Comparison of ENCODE assay signal across 13 cellular contexts in the genomic region with DNA sequence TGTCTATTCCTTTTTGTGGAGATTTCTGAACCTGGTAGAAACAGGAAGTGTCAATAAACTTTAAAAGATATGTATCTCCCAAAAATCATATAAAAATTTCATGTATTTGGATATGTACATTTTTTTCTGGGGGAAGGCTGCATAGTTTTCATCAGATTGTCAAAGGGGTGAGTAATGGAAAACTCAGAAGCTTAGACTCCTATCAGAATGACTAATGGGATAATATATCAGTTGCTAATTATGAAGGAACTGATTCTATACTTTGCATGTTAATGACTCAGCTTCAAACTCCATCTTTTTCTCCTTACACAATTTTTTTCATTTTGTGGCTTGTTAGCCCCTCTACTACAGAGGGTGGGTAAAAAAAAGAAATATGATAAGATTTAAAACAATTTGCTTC. TPM values are rescaled to one million over a fixed set of nuclear protein-coding genes. Genes with fewer than 3 reads are reported as not detected.
DNase-seq lines count a peak whose midpoint lies in the region; ATAC-seq and TF ChIP-seq lines count a peak whose summit lies in the region.
"Had no signal": no experiment of that assay in that cellular context is flagged by ENCODE, and none has a peak within 500 bp of the region (broad histone marks: within the 10 kb centered on the region; RNA-seq: fewer than 3 reads in every experiment).

No MANE protein-coding gene starts in this region.

- H3K27ac ChIP-seq in mesenchymal stem cell (ENCODE audit: low read length, poor library complexity, severe bottlenecking) = no peak overlapping the region
- H3K27ac ChIP-seq: tibial nerve had no signal

- no peak overlapping the region for H3K4me2 ChIP-seq in mesenchymal stem cell (ENCODE audit: low read length, poor library complexity, severe bottlenecking)

- no peak overlapping the region for H2BK120ac ChIP-seq in mesenchymal stem cell (ENCODE audit: low read depth, low read length)

- H3K18ac ChIP-seq in mesenchymal stem cell (ENCODE audit: low read depth in 1 of 2, low read length in 2 of 2) = no peak overlapping the region

- ATAC-seq in GM18861 (IDR thresholded peaks at IDR 0.05; ENCODE audit: unreplicated experiment) = no peak
- ATAC-seq: natural killer cell had no signal

- no peak overlapping the region for H2BK5ac ChIP-seq in mesenchymal stem cell (ENCODE audit: low read depth, low read length, poor library complexity, severe bottlenecking)

- no peak overlapping the region for H3K4me3 ChIP-seq in mesenchymal stem cell (ENCODE audit: insufficient read depth in 1 of 2, low read depth in 1 of 2, low read length in 2 of 2)
- H3K4me3 ChIP-seq: tibial nerve had no signal

- peaks cover 17% of the 10 kb centered on the region for H3K79me1 ChIP-seq in mesenchymal stem cell (replicated peaks; ENCODE audit: low read length, poor library complexity, severe bottlenecking)

- peaks cover 28 to 65% of the 10 kb centered on the region in 2 experiments for H3K36me3 ChIP-seq in mesenchymal stem cell (ENCODE audit: control insufficient read depth in 1 of 2, insufficient read depth in 2 of 2, low read depth in 1 of 2, low read length in 2 of 2)

- H2BK15ac ChIP-seq in mesenchymal stem cell (ENCODE audit: low read depth, poor library complexity, severe bottlenecking) = no peak overlapping the region

- H3K9ac ChIP-seq in mesenchymal stem cell (ENCODE audit: low read length) = no peak overlapping the region

- H3K9me3 ChIP-seq in mesenchymal stem cell (ENCODE audit: control insufficient read depth, low read length) = no peaks in the 10 kb centered on the region
- H3K9me3 ChIP-seq: Caco-2, tibial nerve had no signal

- H4K8ac ChIP-seq in mesenchymal stem cell (ENCODE audit: low read length) = no peak overlapping the region

- H2AFZ ChIP-seq in mesenchymal stem cell (ENCODE audit: low read depth, low read length) = no peak overlapping the region

- no peaks in the 10 kb centered on the region for H3K4me1 ChIP-seq in mesenchymal stem cell (ENCODE audit: control insufficient read depth, insufficient read depth, low read depth, low read length)
- H3K4me1 ChIP-seq: Caco-2, tibial nerve had no signal

- no peak overlapping the region for H2AK5ac ChIP-seq in mesenchymal stem cell (ENCODE audit: low read length, severe bottlenecking)

- CTCF ChIA-PET in HEK293T (lab: Yijun Ruan, JAX) = no interaction called here

- no peak overlapping the region for H2BK12ac ChIP-seq in mesenchymal stem cell (ENCODE audit: low read length in 2 of 2)

- no peak overlapping the region for H3K23ac ChIP-seq in mesenchymal stem cell (ENCODE audit: low read length in 2 of 2)

- POLR2A ChIA-PET in HEK293T (lab: Yijun Ruan, JAX) = no interaction called here

- H3K4ac ChIP-seq in mesenchymal stem cell (ENCODE audit: low read depth in 1 of 2, low read length in 2 of 2) = no peak overlapping the region

- no peaks in the 10 kb centered on the region for H3K27me3 ChIP-seq in mesenchymal stem cell (ENCODE audit: control insufficient read depth in 1 of 2, insufficient read depth in 1 of 2, low read length in 2 of 2)
- H3K27me3 ChIP-seq: tibial nerve had no signal

- H4K91ac ChIP-seq in mesenchymal stem cell (ENCODE audit: low read length) = no peak overlapping the region

- no peak overlapping the region for H3K14ac ChIP-seq in mesenchymal stem cell (ENCODE audit: low read length in 2 of 2)

- DNase-seq in GM04504 (ENCODE audit: low read depth) (peak; percentile 2), MV-4-11 (lab: John Stamatoyannopoulos, UW) (peak; percentile 30), amniotic stem cell (lab: John Stamatoyannopoulos, UW) (peak; percentile 55), mesenchymal stem cell (peak; percentile 49), COR-L47 (lab: John Stamatoyannopoulos, UW) (no peak), HEK293T (ENCODE audit: extremely low spot score) (no peak)
- DNase-seq: activated CD4-positive, alpha-beta T cell treated with anti-CD3 and anti-CD28 coated beads for 4 hours; Caco-2; effector CD4-positive, alpha-beta T cell; natural killer cell; NCI-H2081 treated with DMSO at 0.1 percent for 48 hours had no signal

TF ChIP-seq in HEK293T, 16 proteins besides CTCF, POLR2A, EP300 and RAD21:
- no peak for TF ChIP-seq CTBP1 (IDR thresholded peaks at IDR 0.05; ENCODE audit: borderline replicate concordance)
- TF ChIP-seq L3MBTL2 (conservative IDR thresholded peaks at IDR 0.05) = no peak
- TF ChIP-seq HDGF (IDR thresholded peaks at IDR 0.05; ENCODE audit: borderline replicate concordance) = no peak

RNA-seq across cellular contexts. Expression of gene GON4L, which starts 55.9 kb away (rescaled TPM):
- 15.9 TPM for polyA plus RNA-seq in mesenchymal stem cell (2013, experiment 1 of 2)
- polyA plus RNA-seq in mesenchymal stem cell (2013, experiment 2 of 2) = 14.2 TPM

RNA-seq across cellular contexts. Expression of gene SYT11, which starts 58.2 kb away (rescaled TPM):
- 4.0 TPM for polyA plus RNA-seq in mesenchymal stem cell (2013, experiment 1 of 2)
- 3.9 TPM for polyA plus RNA-seq in mesenchymal stem cell (2013, experiment 2 of 2)

Comparison
In these comparisons a context has a peak if more than half of its experiments do, and no peak if none do; other contexts are left out.
1. DNase-seq: peak in GM04504 (single experiment), MV-4-11 (single experiment), amniotic stem cell (single experiment) and mesenchymal stem cell (single experiment); none in COR-L47 (single experiment) and HEK293T (single experiment).